In the genomic region with DNA sequence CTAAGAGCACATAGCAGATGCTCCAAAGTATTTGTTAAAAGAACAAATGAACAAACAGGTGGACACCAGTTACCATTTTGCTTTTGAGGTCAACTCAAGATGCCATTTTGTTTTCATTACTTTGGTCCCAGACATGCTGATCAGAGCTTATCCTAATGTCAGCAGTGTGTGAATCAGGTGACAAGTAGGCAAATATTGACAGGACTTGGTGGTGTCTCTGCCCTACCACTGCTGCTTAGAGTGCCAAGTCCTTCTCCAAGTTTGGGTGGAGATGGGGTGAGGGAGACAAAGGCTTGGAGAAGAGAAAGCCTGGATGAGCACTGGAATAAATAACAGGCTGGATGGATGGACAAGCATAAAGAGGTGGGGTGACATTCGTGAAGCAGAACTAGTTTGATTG, we compare ENCODE assay signal across 16 cellular contexts. TPM values are rescaled to one million over a fixed set of nuclear protein-coding genes. Genes with fewer than 3 reads are reported as not detected.
DNase-seq lines count a peak whose midpoint lies in the region; ATAC-seq and TF ChIP-seq lines count a peak whose summit lies in the region.
"Had no signal": no experiment of that assay in that cellular context is flagged by ENCODE, and none has a peak within 500 bp of the region (broad histone marks: within the 10 kb centered on the region; RNA-seq: fewer than 3 reads in every experiment).

No MANE protein-coding gene starts in this region.

- H3K27me3 ChIP-seq in hepatocyte (no peaks in the 10 kb centered on the region), right lobe of liver (no peaks in the 10 kb centered on the region)
- H3K27me3 ChIP-seq: BLaER1 treated with 17β-estradiol and CSF1 and Interleukin-3, amounts not matched to agents 10 nM and 100 nM had no signal

- H3K4me2 ChIP-seq in hepatocyte: peak overlapping the region; percentile 57
- H3K4me2 ChIP-seq: BLaER1 treated with 17β-estradiol and CSF1 and Interleukin-3, amounts not matched to agents 10 nM and 100 nM had no signal

- H3K27ac ChIP-seq in 22Rv1: 0 out of 2 replicates have a peak overlapping the region, but pooled peaks have one; percentile 13
- H3K27ac ChIP-seq in hepatocyte: peak overlapping the region; percentile 75
- no peak overlapping the region for H3K27ac ChIP-seq in right lobe of liver
- H3K27ac ChIP-seq: BLaER1 treated with 17β-estradiol and CSF1 and Interleukin-3, amounts not matched to agents 10 nM and 100 nM; GM23248 had no signal

- 63% methylated on average over 1 of the region's 1 CpG for WGBS in hepatocyte (ENCODE audit: low lambda C conversion rate, missing lambda C conversion rate)
- WGBS in right lobe of liver (ENCODE audit: insufficient coverage, low coverage, low lambda C conversion rate, missing lambda C conversion rate): 32% methylated on average over 1 of the region's 1 CpG

- ATAC-seq in right lobe of liver: peak in 3 of 4 donors; percentile 50 to 73 (median 70)
- no peak for ATAC-seq in HG03139 (IDR thresholded peaks at IDR 0.05; ENCODE audit: unreplicated experiment)
- no peak for ATAC-seq in GM19452 (IDR thresholded peaks at IDR 0.05; ENCODE audit: unreplicated experiment)
- ATAC-seq in HG03196 (IDR thresholded peaks at IDR 0.05; ENCODE audit: unreplicated experiment): no peak

- H3K36me3 ChIP-seq in hepatocyte (replicated peaks; ENCODE audit: insufficient read depth, low read depth) (no peaks in the 10 kb centered on the region), right lobe of liver (no peaks in the 10 kb centered on the region)
- H3K36me3 ChIP-seq: BLaER1 treated with 17β-estradiol and CSF1 and Interleukin-3, amounts not matched to agents 10 nM and 100 nM; HAP-1 had no signal

- TF ChIP-seq CTCF in 22Rv1 (IDR thresholded peaks at IDR 0.05) (no peak), hepatocyte (IDR thresholded peaks at IDR 0.05; ENCODE audit: poor library complexity) (no peak), right lobe of liver (IDR thresholded peaks at IDR 0.05) (no peak)

- no peaks in the 10 kb centered on the region for H3K9me2 ChIP-seq in hepatocyte (replicated peaks; ENCODE audit: insufficient read depth)

- intact Hi-C loops in right lobe of liver (cut with DNase I): no loop called here

- H4K20me1 ChIP-seq in hepatocyte (ENCODE audit: insufficient read depth, poor library complexity, severe bottlenecking): no peaks in the 10 kb centered on the region
- H4K20me1 ChIP-seq: BLaER1 treated with 17β-estradiol and CSF1 and Interleukin-3, amounts not matched to agents 10 nM and 100 nM had no signal

- H2AFZ ChIP-seq in hepatocyte: peak overlapping the region; percentile 21
- H2AFZ ChIP-seq: GM23248 had no signal

- H3K4me1 ChIP-seq in hepatocyte (ENCODE audit: insufficient read depth) (peaks cover 9% of the 10 kb centered on the region), right lobe of liver (peaks cover 0 to 3% (median 0%) of the 10 kb centered on the region in 4 donors)
- H3K4me1 ChIP-seq: BLaER1 treated with 17β-estradiol and CSF1 and Interleukin-3, amounts not matched to agents 10 nM and 100 nM had no signal

- peak; percentile 14 for DNase-seq in DMS53 treated with DMSO at 0.1 percent for 48 hours (lab: John Stamatoyannopoulos, UW; ENCODE audit: unreplicated experiment)
- DNase-seq in hepatocyte (ENCODE audit: low spot score): no peak
- no peak for DNase-seq in right lobe of liver
- DNase-seq: CD8-positive, alpha-beta memory T cell; COR-L47; DMS 273 treated with DMSO at 0.1 percent for 48 hours; DMS79; GF-D8; GM23248; KBM-7 had no signal

- no peak for TF ChIP-seq POLR2A in right lobe of liver (IDR thresholded peaks at IDR 0.05)

- no peaks in the 10 kb centered on the region for H3K9me3 ChIP-seq in hepatocyte (ENCODE audit: low read depth)
- no peaks in the 10 kb centered on the region for H3K9me3 ChIP-seq in right lobe of liver
- H3K9me3 ChIP-seq: BLaER1 treated with 17β-estradiol and CSF1 and Interleukin-3, amounts not matched to agents 10 nM and 100 nM; HAP-1 had no signal

- no peaks in the 10 kb centered on the region for H3K79me2 ChIP-seq in hepatocyte

- H3K4me3 ChIP-seq in hepatocyte (no peak overlapping the region), right lobe of liver (no peak overlapping the region)
- H3K4me3 ChIP-seq: BLaER1 treated with 17β-estradiol and CSF1 and Interleukin-3, amounts not matched to agents 10 nM and 100 nM; GM23248; HAP-1 had no signal

RNA-seq across cellular contexts. Expression of gene MID1IP1, which starts 38.7 kb away (rescaled TPM):
- 78.8 and 93.3 TPM in 2 replicates for total RNA-seq in hepatocyte
- polyA plus RNA-seq in hepatocyte: 55.7 and 93.2 TPM in 2 replicates
- 10 to 100 TPM; 18.4 to 59.8 (median 41.2) TPM for total RNA-seq in right lobe of liver

Comparison
In these comparisons a context has a peak if more than half of its experiments do, and no peak if none do; other contexts are left out.
1. H3K27ac ChIP-seq: peak in 22Rv1 (single experiment) and hepatocyte (single experiment); none in right lobe of liver (0 of 3).
2. ATAC-seq: peak in right lobe of liver (3 of 4); none in HG03139 (single experiment), GM19452 (single experiment) and HG03196 (single experiment).